8 cellular contexts compared by ENCODE assay signal in the genomic region with DNA sequence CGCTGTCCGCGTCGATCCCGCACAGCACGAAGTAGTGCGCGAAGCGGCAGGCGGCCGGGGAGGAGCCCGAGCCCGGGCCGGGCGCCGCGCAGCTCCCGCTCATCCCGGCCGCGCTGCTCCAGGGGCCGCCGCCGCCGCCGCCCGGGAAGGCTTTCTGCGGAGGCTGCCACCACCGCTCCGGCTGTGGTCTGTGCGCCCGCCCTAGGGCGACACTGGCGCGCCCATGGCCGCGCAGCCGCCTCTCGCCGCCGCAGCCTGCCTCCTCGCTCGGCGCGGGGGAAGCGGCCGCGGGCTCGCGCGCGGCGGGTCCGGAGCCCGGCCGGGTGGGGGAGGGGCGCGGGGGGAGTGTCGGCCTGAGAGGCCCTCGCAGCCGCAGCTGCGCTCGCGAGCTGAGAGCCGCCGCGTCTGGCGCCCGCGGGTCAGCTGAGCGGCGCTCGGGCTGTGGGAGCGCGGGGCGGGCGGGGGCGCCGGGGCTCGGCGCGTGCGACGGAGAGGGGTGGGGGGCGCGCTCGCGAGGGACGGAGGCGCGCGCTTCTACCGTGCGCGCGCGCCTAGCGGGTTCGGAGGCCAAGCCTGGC. TPM values are rescaled to one million over a fixed set of nuclear protein-coding genes. Genes with fewer than 3 reads are reported as not detected.
A peak's percentile ranks its signal among the peaks of the same experiment; 100 is the strongest.
DNase-seq lines count a peak whose midpoint lies in the region; ATAC-seq and TF ChIP-seq lines count a peak whose summit lies in the region.

A gene (minus strand): TSS at position 407 of the 578 bp plus-strand sequence. CDS start 304 bp downstream, at position 103.

- peak within 1 kb of the TSS; percentile 87 for H3K4me3 Mint-ChIP-seq in activated CD4-positive, alpha-beta T cell treated with anti-CD3 and anti-CD28 coated beads, Interleukin-2, amount 10 ng/mL, durations not matched to agents 24 days and 14 days
- peak within 1 kb of the TSS; percentile 73 for H3K4me3 Mint-ChIP-seq in endodermal cell
- H3K4me3 Mint-ChIP-seq in stimulated activated naive B cell treated with anti-CD40 and anti-IgM and Interleukin-4, amounts not matched to agents 10 μg/mL and 1 μg/mL and 100 μg/mL, for 72 hours: peak within 1 kb of the TSS; percentile 90 to 95

- TF ChIP-seq CTCF in HFF-Myc (IDR thresholded peaks at IDR 0.05; ENCODE audit: low read depth, low read length, missing control alignments) (no peak), VCaP (conservative IDR thresholded peaks at IDR 0.05) (no peak), endodermal cell (conservative IDR thresholded peaks at IDR 0.05) (peak; percentile 4), lung (IDR thresholded peaks at IDR 0.05; ENCODE audit: control extremely low read depth, extremely low read depth) (no peak)

- H3K27ac ChIP-seq in VCaP (peak within 1 kb of the TSS; percentile 96), endodermal cell (ENCODE audit: low read depth, low read length) (peak within 1 kb of the TSS; percentile 96), lung (ENCODE audit: low read depth in 1 of 2, low read length in 1 of 2) (peak within 1 kb of the TSS; percentile 89 to 100)

- peak within 1 kb of the TSS; percentile 73 for H3K9ac ChIP-seq in endodermal cell (ENCODE audit: extremely low read depth, low read length, poor library complexity, severe bottlenecking)

- H3K36me3 ChIP-seq in endodermal cell (ENCODE audit: control insufficient read depth, insufficient read depth, low read length) (no peaks in the 10 kb centered on the region), lung (ENCODE audit: control insufficient read depth in 2 of 2, insufficient read depth in 2 of 2, low read length in 2 of 2) (no peaks in the 10 kb centered on the region)

- WGBS in endodermal cell (ENCODE audit: insufficient coverage in 1 of 2, insufficient read length in 1 of 2), 2 experiments: 0% methylated on average over 9 to 94 of the region's 99 CpGs
- WGBS in lung, 2 donors: 0 to 1% methylated on average over 46 to 99 of the region's 99 CpGs

- DNase-seq in activated CD4-positive, alpha-beta T cell treated with anti-CD3 and anti-CD28 coated beads, Interleukin-2, amount 10 ng/mL, durations not matched to agents 24 days and 14 days: peak; percentile 71
- no peak for DNase-seq in activated CD4-positive, alpha-beta T cell treated with anti-CD3 and anti-CD28 coated beads for 4 hours
- DNase-seq in HFF-Myc (ENCODE audit: extremely low read depth, low read depth): no peak
- DNase-seq in NAMALWA (ENCODE audit: low spot score): peak; percentile 82
- peak; percentile 90 for DNase-seq in endodermal cell
- peak; percentile 55 for DNase-seq in lung (ENCODE audit: low spot score)
- peak; percentile 67 for DNase-seq in stimulated activated naive B cell treated with anti-CD40 and anti-IgM and Interleukin-4, amounts not matched to agents 10 μg/mL and 1 μg/mL and 100 μg/mL, for 72 hours

- H3K9me3 ChIP-seq in endodermal cell (ENCODE audit: control insufficient read depth, low read length) (no peaks in the 10 kb centered on the region), lung (ENCODE audit: control insufficient read depth in 2 of 2, insufficient read depth in 1 of 2, low read length in 1 of 2) (no peaks in the 10 kb centered on the region)

- H3K4me1 ChIP-seq in endodermal cell (ENCODE audit: control insufficient read depth, insufficient read depth, low read length) (peaks cover 4% of the 10 kb centered on the region), lung (ENCODE audit: control insufficient read depth in 2 of 2, insufficient read depth in 2 of 2, low read length in 2 of 2) (peaks cover 0 to 7% of the 10 kb centered on the region in 2 donors)

- peak; percentile 46 for ATAC-seq in lung (ENCODE audit: insufficient read depth, low FRiP score)
- peak; percentile 55 to 66 for ATAC-seq in stimulated activated naive B cell treated with anti-CD40 and anti-IgM and Interleukin-4, amounts not matched to agents 10 μg/mL and 1 μg/mL and 100 μg/mL, for 72 hours (replicated peaks)

- H3K9me3 Mint-ChIP-seq in activated CD4-positive, alpha-beta T cell treated with anti-CD3 and anti-CD28 coated beads, Interleukin-2, amount 10 ng/mL, durations not matched to agents 24 days and 14 days: no peaks in the 10 kb centered on the region
- H3K9me3 Mint-ChIP-seq in endodermal cell: no peaks in the 10 kb centered on the region
- peaks cover 5 to 9% of the 10 kb centered on the region in 2 donors for H3K9me3 Mint-ChIP-seq in stimulated activated naive B cell treated with anti-CD40 and anti-IgM and Interleukin-4, amounts not matched to agents 10 μg/mL and 1 μg/mL and 100 μg/mL, for 72 hours

- peaks cover 52% of the 10 kb centered on the region for H3K27me3 Mint-ChIP-seq in activated CD4-positive, alpha-beta T cell treated with anti-CD3 and anti-CD28 coated beads, Interleukin-2, amount 10 ng/mL, durations not matched to agents 24 days and 14 days
- peaks cover 24% of the 10 kb centered on the region for H3K27me3 Mint-ChIP-seq in endodermal cell (ENCODE audit: insufficient read depth)
- no peaks in the 10 kb centered on the region for H3K27me3 Mint-ChIP-seq in stimulated activated naive B cell treated with anti-CD40 and anti-IgM and Interleukin-4, amounts not matched to agents 10 μg/mL and 1 μg/mL and 100 μg/mL, for 72 hours

- H3K36me3 Mint-ChIP-seq in activated CD4-positive, alpha-beta T cell treated with anti-CD3 and anti-CD28 coated beads, Interleukin-2, amount 10 ng/mL, durations not matched to agents 24 days and 14 days (ENCODE audit: low read depth): peaks cover 3% of the 10 kb centered on the region
- H3K36me3 Mint-ChIP-seq in endodermal cell (ENCODE audit: low read depth): peaks cover 6% of the 10 kb centered on the region
- H3K36me3 Mint-ChIP-seq in stimulated activated naive B cell treated with anti-CD40 and anti-IgM and Interleukin-4, amounts not matched to agents 10 μg/mL and 1 μg/mL and 100 μg/mL, for 72 hours: peaks cover 15 to 16% of the 10 kb centered on the region in 2 donors

- H3K27me3 ChIP-seq in endodermal cell (ENCODE audit: control insufficient read depth, insufficient read depth, low read length, poor library complexity, severe bottlenecking): no peaks in the 10 kb centered on the region
- H3K27me3 ChIP-seq in lung (ENCODE audit: control insufficient read depth, insufficient read depth): no peaks in the 10 kb centered on the region

- intact Hi-C loops in activated CD4-positive, alpha-beta T cell treated with anti-CD3 and anti-CD28 coated beads, Interleukin-2, amount 10 ng/mL, durations not matched to agents 24 days and 14 days (cut with micrococcal nuclease): no loop called here

- H3K27ac Mint-ChIP-seq in activated CD4-positive, alpha-beta T cell treated with anti-CD3 and anti-CD28 coated beads, Interleukin-2, amount 10 ng/mL, durations not matched to agents 24 days and 14 days: peak within 1 kb of the TSS; percentile 66
- H3K27ac Mint-ChIP-seq in endodermal cell: peak within 1 kb of the TSS; percentile 79
- peak within 1 kb of the TSS; percentile 96 for H3K27ac Mint-ChIP-seq in stimulated activated naive B cell treated with anti-CD40 and anti-IgM and Interleukin-4, amounts not matched to agents 10 μg/mL and 1 μg/mL and 100 μg/mL, for 72 hours

- H3K4me1 Mint-ChIP-seq in activated CD4-positive, alpha-beta T cell treated with anti-CD3 and anti-CD28 coated beads, Interleukin-2, amount 10 ng/mL, durations not matched to agents 24 days and 14 days: peaks cover 7% of the 10 kb centered on the region
- H3K4me1 Mint-ChIP-seq in endodermal cell: peaks cover 8% of the 10 kb centered on the region
- H3K4me1 Mint-ChIP-seq in stimulated activated naive B cell treated with anti-CD40 and anti-IgM and Interleukin-4, amounts not matched to agents 10 μg/mL and 1 μg/mL and 100 μg/mL, for 72 hours: peaks cover 23 to 47% of the 10 kb centered on the region in 2 donors

- H3K4me3 ChIP-seq in HFF-Myc (replicated peaks; ENCODE audit: low read depth, low read length) (peak within 1 kb of the TSS; percentile 72), endodermal cell (ENCODE audit: low read length) (peak within 1 kb of the TSS; percentile 92), lung (peak within 1 kb of the TSS; percentile 89)

RNA-seq across cellular contexts. Expression of the gene that starts here (rescaled TPM):
- 0.19 TPM in 1 of 2 replicates, not detected in the other for total RNA-seq in activated CD4-positive, alpha-beta T cell treated with anti-CD3 and anti-CD28 coated beads, Interleukin-2, amount 10 ng/mL, durations not matched to agents 24 days and 14 days
- 10 to 100 TPM; 24.5 to 34.2 TPM for total RNA-seq in endodermal cell
- 24.2 TPM for polyA plus RNA-seq in endodermal cell (2013, experiment 1 of 2)
- 24.3 TPM for polyA plus RNA-seq in endodermal cell (2013, experiment 2 of 2)
- 10 to 100 TPM in 1 of 2 donors, 1 to 10 TPM in 1; 5.5 to 15.7 TPM for total RNA-seq in lung
- polyA plus RNA-seq in lung: 1 to 10 TPM; 1.2 to 1.8 TPM

Comparison
In these comparisons a context has a peak if more than half of its experiments do, and no peak if none do; other contexts are left out.
1. Peak in DNase-seq in activated CD4-positive, alpha-beta T cell treated with anti-CD3 and anti-CD28 coated beads, Interleukin-2, amount 10 ng/mL, durations not matched to agents 24 days and 14 days; RNA of the gene not detected or under 1 TPM.
2. DNase-seq: peak in NAMALWA (single experiment), endodermal cell (single experiment), lung (single experiment) and stimulated activated naive B cell treated with anti-CD40 and anti-IgM and Interleukin-4, amounts not matched to agents 10 μg/mL and 1 μg/mL and 100 μg/mL, for 72 hours (single experiment); none in activated CD4-positive, alpha-beta T cell treated with anti-CD3 and anti-CD28 coated beads for 4 hours (0 of 2) and HFF-Myc (single experiment).
3. Peak in every context shown above with its lines, with median percentiles within 50 percentile points of each other: H3K27ac Mint-ChIP-seq, H3K4me3 Mint-ChIP-seq, H3K4me3 ChIP-seq and H3K27ac ChIP-seq.